In the genomic region with DNA sequence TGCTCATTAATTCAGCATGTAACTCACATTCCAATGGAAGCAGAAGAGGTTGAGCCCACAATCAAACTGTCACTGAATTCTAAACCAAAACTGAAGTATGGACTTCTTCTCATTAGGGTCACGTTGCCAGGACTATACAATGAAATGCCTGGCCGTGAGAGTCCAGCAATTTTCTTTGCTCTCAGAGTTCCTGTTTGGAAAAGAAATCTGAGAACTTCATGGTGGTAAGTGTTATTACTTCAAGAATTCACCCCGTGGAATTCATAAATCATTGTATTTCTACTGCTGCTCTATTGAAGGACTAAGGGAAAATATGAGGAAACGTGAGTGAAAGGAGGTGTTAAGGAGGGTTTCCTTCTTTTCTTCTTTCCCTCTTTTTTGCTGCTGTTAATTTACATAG, we compare ENCODE assay signal across 13 cellular contexts.
DNase-seq lines count a peak whose midpoint lies in the region; ATAC-seq and TF ChIP-seq lines count a peak whose summit lies in the region.
"Had no signal": no experiment of that assay in that cellular context is flagged by ENCODE, and none has a peak within 500 bp of the region (broad histone marks: within the 10 kb centered on the region; RNA-seq: fewer than 3 reads in every experiment).

No MANE protein-coding gene starts in this region.

- H3K27me3 ChIP-seq in adipocyte (replicated peaks; ENCODE audit: control insufficient read depth, insufficient read depth, low read length): no peaks in the 10 kb centered on the region
- no peaks in the 10 kb centered on the region for H3K27me3 ChIP-seq in fibroblast of lung (ENCODE audit: control insufficient read depth, insufficient read depth, low read length)
- no peaks in the 10 kb centered on the region for H3K27me3 ChIP-seq in left ventricle myocardium inferior (ENCODE audit: low read depth)

- no peaks in the 10 kb centered on the region for H4K20me1 ChIP-seq in fibroblast of lung (ENCODE audit: control insufficient read depth, extremely low read depth, insufficient read depth, low read length)

- ATAC-seq in GM21723 (IDR thresholded peaks at IDR 0.05; ENCODE audit: unreplicated experiment) (no peak), GM18909 (IDR thresholded peaks at IDR 0.05; ENCODE audit: poor library complexity, unreplicated experiment) (no peak)
- ATAC-seq: activated CD4-positive, CD25-positive, alpha-beta regulatory T cell treated with anti-CD3 and anti-CD28 coated beads, Interleukin-2, amount 50 U/mL, for 24 hours had no signal

- H3K36me3 ChIP-seq in adipocyte (ENCODE audit: control insufficient read depth, insufficient read depth, low read length, severe bottlenecking) (no peaks in the 10 kb centered on the region), fibroblast of lung (ENCODE audit: control insufficient read depth, insufficient read depth, low read length) (no peaks in the 10 kb centered on the region), left ventricle myocardium inferior (no peaks in the 10 kb centered on the region)
- H3K36me3 ChIP-seq: prostate gland had no signal

- H3K4me1 ChIP-seq in adipocyte (ENCODE audit: control insufficient read depth, insufficient read depth, low read length) (peaks cover 21% of the 10 kb centered on the region), fibroblast of lung (ENCODE audit: control insufficient read depth, extremely low read depth, insufficient read depth, low read length) (no peaks in the 10 kb centered on the region), left ventricle myocardium inferior (peaks cover 14% of the 10 kb centered on the region)
- H3K4me1 ChIP-seq: prostate gland had no signal

- DNase-seq in AG20443 (ENCODE audit: low spot score) (peak; percentile 10), adipocyte (ENCODE audit: low read depth) (peak; percentile 70), fibroblast of lung (ENCODE audit: low read depth in 2 of 2) (peak; percentile 72 to 84), renal cortical epithelial cell (ENCODE audit: low read depth) (peak; percentile 12), GM19240 (ENCODE audit: insufficient read length, low spot score) (no peak), left ventricle myocardium inferior (no peak)
- DNase-seq: activated naive CD4-positive, alpha-beta T cell treated with Interleukin-2 at 50 U/mL for 16 hours; NCI-H526; stimulated activated CD4-positive, alpha-beta T cell treated with anti-CD3 and anti-CD28 coated beads, Interleukin-15, amount 100 ng/mL, for 24 hours had no signal

- H3K9me3 ChIP-seq in adipocyte (ENCODE audit: control insufficient read depth, low read length): no peaks in the 10 kb centered on the region
- H3K9me3 ChIP-seq in fibroblast of lung (ENCODE audit: control insufficient read depth, insufficient read depth, low read depth, low read length): no peaks in the 10 kb centered on the region
- H3K9me3 ChIP-seq in left ventricle myocardium inferior (replicated peaks): no peaks in the 10 kb centered on the region
- H3K9me3 ChIP-seq: prostate gland had no signal

- H3K79me2 ChIP-seq in fibroblast of lung (ENCODE audit: control insufficient read depth, insufficient read depth, low read length): no peaks in the 10 kb centered on the region

- H3K27ac ChIP-seq in fibroblast of lung (ENCODE audit: insufficient read depth, low read length): no peak overlapping the region
- no peak overlapping the region for H3K27ac ChIP-seq in left ventricle myocardium inferior (replicated peaks)
- H3K27ac ChIP-seq: prostate gland had no signal

- H3K4me2 ChIP-seq in fibroblast of lung (ENCODE audit: extremely low read depth, insufficient read depth, low read length): peak overlapping the region; percentile 66

- intact Hi-C loops in left ventricle myocardium inferior (cut with micrococcal nuclease): no loop called here

- H3K9ac ChIP-seq in adipocyte (ENCODE audit: low read length) (peak overlapping the region; percentile 82), fibroblast of lung (ENCODE audit: insufficient read depth, low read length) (no peak overlapping the region)

- H3K4me3 ChIP-seq in adipocyte (ENCODE audit: low read length) (peak overlapping the region; percentile 71), fibroblast of lung (replicated peaks in 1 of 4; ENCODE audit: control extremely low read depth in 1 of 4, insufficient read depth in 1 of 4, low read depth in 3 of 4, low read length in 4 of 4) (peak overlapping the region in 1 of 4 experiments; percentile 34), left ventricle myocardium inferior (no peak overlapping the region)
- H3K4me3 ChIP-seq: prostate gland had no signal

- peak overlapping the region; percentile 73 for H2AFZ ChIP-seq in fibroblast of lung (ENCODE audit: low read length)

- TF ChIP-seq CTCF in fibroblast of lung (conservative IDR thresholded peaks at IDR 0.05 in 1 of 2, IDR thresholded peaks at IDR 0.05 in 1 of 2; ENCODE audit: low read depth in 1 of 2, low read length in 2 of 2): no peak
- no peak for TF ChIP-seq CTCF in left ventricle myocardium inferior (IDR thresholded peaks at IDR 0.05; ENCODE audit: borderline replicate concordance)

Comparison
In these comparisons a context has a peak if more than half of its experiments do, and no peak if none do; other contexts are left out.
1. DNase-seq: peak in AG20443 (single experiment), adipocyte (single experiment), fibroblast of lung (2 of 2) and renal cortical epithelial cell (single experiment); none in GM19240 (single experiment) and left ventricle myocardium inferior (single experiment).